ENCODE assay signal across 18 cellular contexts in the genomic region with DNA sequence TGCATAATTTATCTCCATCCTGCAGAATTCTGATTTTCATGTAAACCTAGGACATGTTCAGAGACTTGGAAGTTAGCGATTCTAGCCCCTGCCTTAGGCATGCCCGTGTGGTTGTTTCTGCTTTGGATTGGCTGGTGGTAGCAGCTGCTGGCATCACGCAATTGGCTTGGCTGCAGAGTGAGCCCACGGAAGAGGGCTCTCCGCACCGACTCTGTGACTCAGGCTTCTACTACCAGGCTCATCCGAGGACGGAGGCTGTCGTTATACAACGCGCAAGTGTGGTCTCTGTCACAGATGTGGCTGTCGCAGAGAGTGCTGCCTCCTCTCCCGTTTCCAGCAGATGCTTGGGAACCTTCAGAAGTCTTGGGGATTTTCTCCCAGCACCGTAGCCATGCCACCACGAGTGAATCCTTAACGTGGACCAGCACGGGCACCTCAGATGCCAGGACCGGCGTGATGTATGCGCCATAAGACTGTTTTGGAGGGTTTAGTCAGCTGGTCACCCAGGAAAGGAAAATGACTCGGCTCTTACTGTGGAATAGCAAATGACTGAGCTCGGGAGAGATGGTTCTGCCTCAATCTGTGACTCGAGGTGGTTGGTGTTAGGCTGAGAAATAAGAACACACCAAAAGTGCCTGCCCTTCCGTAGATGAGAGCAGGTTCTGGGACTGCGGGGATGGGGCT.
A peak's percentile ranks its signal among the peaks of the same experiment; 100 is the strongest.
DNase-seq lines count a peak whose midpoint lies in the region; ATAC-seq and TF ChIP-seq lines count a peak whose summit lies in the region.
"Had no signal": no experiment of that assay in that cellular context is flagged by ENCODE, and none has a peak within 500 bp of the region (broad histone marks: within the 10 kb centered on the region; RNA-seq: fewer than 3 reads in every experiment).

No MANE protein-coding gene starts in this region.

- no peaks in the 10 kb centered on the region for H3K4me1 Mint-ChIP-seq in activated T-helper 2 cell treated with anti-CD3 and anti-CD28 coated beads, Interferon-gamma antibody, Interleukin-2, Interleukin-4, amounts not matched to agents 10 μg/mL and 5 μg/mL and 100 μg/mL, durations not matched to agents 14 hours and 24 hours and 36 hours (ENCODE audit: low read depth)
- H3K4me1 Mint-ChIP-seq: activated CD4-positive, alpha-beta T cell treated with anti-CD3 and anti-CD28 coated beads, Interleukin-2, amount 10 ng/mL, durations not matched to agents 7 days and 5 days; stimulated activated naive CD8-positive, alpha-beta T cell treated with anti-CD3 and anti-CD28 coated beads, Interleukin-15, amount 100 ng/mL, for 72 hours had no signal

- peaks cover 0 to 12% of the 10 kb centered on the region in 2 donors for H3K4me1 ChIP-seq in right atrium auricular region

- no peaks in the 10 kb centered on the region for H3K9me3 ChIP-seq in right atrium auricular region
- H3K9me3 ChIP-seq: gastrocnemius medialis had no signal

- H3K27ac Mint-ChIP-seq in activated T-helper 2 cell treated with anti-CD3 and anti-CD28 coated beads, Interferon-gamma antibody, Interleukin-2, Interleukin-4, amounts not matched to agents 10 μg/mL and 5 μg/mL and 100 μg/mL, durations not matched to agents 14 hours and 24 hours and 36 hours: no peak overlapping the region
- H3K27ac Mint-ChIP-seq: activated CD4-positive, alpha-beta T cell treated with anti-CD3 and anti-CD28 coated beads, Interleukin-2, amount 10 ng/mL, durations not matched to agents 7 days and 5 days; stimulated activated naive CD8-positive, alpha-beta T cell treated with anti-CD3 and anti-CD28 coated beads, Interleukin-15, amount 100 ng/mL, for 72 hours had no signal

- H3K27me3 Mint-ChIP-seq in activated T-helper 2 cell treated with anti-CD3 and anti-CD28 coated beads, Interferon-gamma antibody, Interleukin-2, Interleukin-4, amounts not matched to agents 10 μg/mL and 5 μg/mL and 100 μg/mL, durations not matched to agents 14 hours and 24 hours and 36 hours (ENCODE audit: low read depth): no peaks in the 10 kb centered on the region
- H3K27me3 Mint-ChIP-seq: activated CD4-positive, alpha-beta T cell treated with anti-CD3 and anti-CD28 coated beads, Interleukin-2, amount 10 ng/mL, durations not matched to agents 7 days and 5 days; stimulated activated naive CD8-positive, alpha-beta T cell treated with anti-CD3 and anti-CD28 coated beads, Interleukin-15, amount 100 ng/mL, for 72 hours had no signal

- H3K27me3 ChIP-seq in right atrium auricular region: no peaks in the 10 kb centered on the region

- DNase-seq in Right ventricle myocardium superior: peak; percentile 10
- DNase-seq in right atrium auricular region (ENCODE audit: low spot score): no peak
- DNase-seq in cerebellar nuclear complex (lab: John Stamatoyannopoulos, UW): peak; percentile 83 to 87
- DNase-seq in midbrain (lab: John Stamatoyannopoulos, UW): peak; percentile 86
- DNase-seq in MV-4-11 (lab: John Stamatoyannopoulos, UW): no peak
- no peak for DNase-seq in activated T-helper 2 cell treated with anti-CD3 and anti-CD28 coated beads, Interferon-gamma antibody, Interleukin-2, Interleukin-4, amounts not matched to agents 10 μg/mL and 5 μg/mL and 100 μg/mL, durations not matched to agents 14 hours and 24 hours and 36 hours (ENCODE audit: low spot score)
- DNase-seq in LoVo (ENCODE audit: low spot score): no peak
- DNase-seq: 8988T; activated CD4-positive, alpha-beta T cell treated with anti-CD3 and anti-CD28 coated beads, Interleukin-2, amount 10 ng/mL, durations not matched to agents 7 days and 5 days; activated T-cell treated with anti-CD3 and anti-CD28 coated beads, Interleukin-2, amount 50 U/mL, for 48 hours; effector memory CD4-positive, alpha-beta T cell; gastrocnemius medialis; naive B cell; NCI-H1417; NCI-H524; stimulated activated naive CD8-positive, alpha-beta T cell treated with anti-CD3 and anti-CD28 coated beads, Interleukin-15, amount 100 ng/mL, for 72 hours; T-helper 9 cell had no signal

- TF ChIP-seq CTCF in right atrium auricular region (IDR thresholded peaks at IDR 0.05): no peak

- H3K9me3 Mint-ChIP-seq in activated T-helper 2 cell treated with anti-CD3 and anti-CD28 coated beads, Interferon-gamma antibody, Interleukin-2, Interleukin-4, amounts not matched to agents 10 μg/mL and 5 μg/mL and 100 μg/mL, durations not matched to agents 14 hours and 24 hours and 36 hours: no peaks in the 10 kb centered on the region
- H3K9me3 Mint-ChIP-seq: activated CD4-positive, alpha-beta T cell treated with anti-CD3 and anti-CD28 coated beads, Interleukin-2, amount 10 ng/mL, durations not matched to agents 7 days and 5 days; naive B cell; stimulated activated naive CD8-positive, alpha-beta T cell treated with anti-CD3 and anti-CD28 coated beads, Interleukin-15, amount 100 ng/mL, for 72 hours had no signal

- intact Hi-C loops in Right ventricle myocardium superior (cut with DNase I): no loop called here
- intact Hi-C loops in activated T-helper 2 cell treated with anti-CD3 and anti-CD28 coated beads, Interferon-gamma antibody, Interleukin-2, Interleukin-4, amounts not matched to agents 10 μg/mL and 5 μg/mL and 100 μg/mL, durations not matched to agents 14 hours and 24 hours and 36 hours (cut with micrococcal nuclease): no loop called here

- ATAC-seq in Right ventricle myocardium superior (ENCODE audit: poor library complexity) (no peak), HG03571 (IDR thresholded peaks at IDR 0.05; ENCODE audit: unreplicated experiment) (no peak)
- ATAC-seq: stimulated activated naive CD8-positive, alpha-beta T cell treated with anti-CD3 and anti-CD28 coated beads, Interleukin-15, amount 100 ng/mL, for 72 hours had no signal

- H3K27ac ChIP-seq in right atrium auricular region: no peak overlapping the region

- H3K36me3 ChIP-seq in right atrium auricular region: no peaks in the 10 kb centered on the region
- H3K36me3 ChIP-seq: gastrocnemius medialis had no signal

- no peaks in the 10 kb centered on the region for H3K36me3 Mint-ChIP-seq in activated T-helper 2 cell treated with anti-CD3 and anti-CD28 coated beads, Interferon-gamma antibody, Interleukin-2, Interleukin-4, amounts not matched to agents 10 μg/mL and 5 μg/mL and 100 μg/mL, durations not matched to agents 14 hours and 24 hours and 36 hours (ENCODE audit: low read depth)

- H3K4me3 ChIP-seq in right atrium auricular region: no peak overlapping the region

- H3K4me3 Mint-ChIP-seq in activated T-helper 2 cell treated with anti-CD3 and anti-CD28 coated beads, Interferon-gamma antibody, Interleukin-2, Interleukin-4, amounts not matched to agents 10 μg/mL and 5 μg/mL and 100 μg/mL, durations not matched to agents 14 hours and 24 hours and 36 hours (ENCODE audit: low read depth): no peak overlapping the region
- H3K4me3 Mint-ChIP-seq: activated CD4-positive, alpha-beta T cell treated with anti-CD3 and anti-CD28 coated beads, Interleukin-2, amount 10 ng/mL, durations not matched to agents 7 days and 5 days; naive B cell; stimulated activated naive CD8-positive, alpha-beta T cell treated with anti-CD3 and anti-CD28 coated beads, Interleukin-15, amount 100 ng/mL, for 72 hours had no signal

Comparison
In these comparisons a context has a peak if more than half of its experiments do, and no peak if none do; other contexts are left out.
1. DNase-seq: peak in Right ventricle myocardium superior (single experiment), cerebellar nuclear complex (2 of 2) and midbrain (single experiment); none in right atrium auricular region (single experiment), MV-4-11 (single experiment), activated T-helper 2 cell treated with anti-CD3 and anti-CD28 coated beads, Interferon-gamma antibody, Interleukin-2, Interleukin-4, amounts not matched to agents 10 μg/mL and 5 μg/mL and 100 μg/mL, durations not matched to agents 14 hours and 24 hours and 36 hours (single experiment) and LoVo (single experiment).